15 cellular contexts compared by ENCODE assay signal in the genomic region with DNA sequence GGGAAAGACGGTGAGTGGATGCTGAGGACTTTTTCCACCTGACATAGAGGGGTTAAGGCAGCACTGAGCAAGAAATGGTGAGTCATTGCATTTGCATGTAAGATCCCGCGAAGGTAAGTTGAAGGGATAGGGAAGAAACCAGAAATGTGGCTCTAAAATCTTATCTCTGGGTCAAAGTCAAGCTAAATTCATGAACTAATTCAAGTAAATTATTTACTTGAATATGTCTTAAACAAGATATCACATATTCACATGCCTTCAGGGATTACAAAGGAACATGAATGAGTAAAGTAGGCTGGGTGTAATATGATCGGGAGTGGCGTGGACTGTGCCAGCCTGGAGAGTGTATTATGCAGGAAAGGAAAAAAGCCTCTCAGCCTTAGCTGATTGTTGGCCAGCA.
DNase-seq lines count a peak whose midpoint lies in the region; ATAC-seq and TF ChIP-seq lines count a peak whose summit lies in the region.
"Had no signal": no experiment of that assay in that cellular context is flagged by ENCODE, and none has a peak within 500 bp of the region (broad histone marks: within the 10 kb centered on the region; RNA-seq: fewer than 3 reads in every experiment).

No MANE protein-coding gene starts in this region.

- H3K9me3 ChIP-seq in right cardiac atrium (ENCODE audit: control insufficient read depth, low read length) (no peaks in the 10 kb centered on the region), left lung (no peaks in the 10 kb centered on the region), uterus (no peaks in the 10 kb centered on the region)
- H3K9me3 ChIP-seq: vagina had no signal

- H3K4me3 ChIP-seq in right cardiac atrium (ENCODE audit: low read length) (no peak overlapping the region), left lung (no peak overlapping the region), uterus (no peak overlapping the region)
- H3K4me3 ChIP-seq: vagina had no signal

- DNase-seq in right cardiac atrium (no peak), left ventricle myocardium superior (no peak), chondrocyte (ENCODE audit: low spot score) (no peak), left lung (no peak), uterus (no peak), hypothalamus (lab: John Stamatoyannopoulos, UW) (no peak), NCI-H128 (lab: John Stamatoyannopoulos, UW; ENCODE audit: unreplicated experiment) (no peak)
- no peak for DNase-seq in activated CD4-positive, CD25-positive, alpha-beta regulatory T cell treated with anti-CD3 and anti-CD28 coated beads, Interleukin-2, amount 50 U/mL, for 72 hours
- DNase-seq: activated B cell treated with CpG ODN at 0.5 μM for 24 hours; anterior cingulate cortex; DMS153; effector memory CD4-positive, alpha-beta T cell; NCI-H82 had no signal

- H3K4me1 ChIP-seq in right cardiac atrium (ENCODE audit: control insufficient read depth, insufficient read depth, low read length) (peaks cover 5% of the 10 kb centered on the region), left lung (peaks cover 9 to 19% of the 10 kb centered on the region in 2 donors), uterus (peaks cover 24 to 34% of the 10 kb centered on the region in 2 donors)
- H3K4me1 ChIP-seq: parathyroid adenoma had no signal

- H3K4me3 Mint-ChIP-seq in chondrocyte (ENCODE audit: unreplicated experiment), result peak overlapping the region; percentile 48
- H3K4me3 Mint-ChIP-seq: activated B cell treated with CpG ODN at 0.5 μM for 24 hours had no signal

- no peaks in the 10 kb centered on the region for H3K36me3 Mint-ChIP-seq in chondrocyte (ENCODE audit: low read depth)

- H3K27me3 ChIP-seq in right cardiac atrium (ENCODE audit: control insufficient read depth, insufficient read depth), result no peaks in the 10 kb centered on the region
- no peaks in the 10 kb centered on the region for H3K27me3 ChIP-seq in left lung
- no peaks in the 10 kb centered on the region for H3K27me3 ChIP-seq in uterus
- H3K27me3 ChIP-seq: vagina had no signal

- peaks cover 47% of the 10 kb centered on the region for H3K4me1 Mint-ChIP-seq in chondrocyte (ENCODE audit: low read depth)

- H3K27me3 Mint-ChIP-seq in chondrocyte (ENCODE audit: low read depth), result no peaks in the 10 kb centered on the region
- H3K27me3 Mint-ChIP-seq: activated B cell treated with CpG ODN at 0.5 μM for 24 hours had no signal

- peak; percentile 53 to 54 for ATAC-seq in right cardiac atrium
- ATAC-seq in left ventricle myocardium superior, result no peak
- peak; percentile 86 for ATAC-seq in left lung

- no peak overlapping the region for H3K27ac Mint-ChIP-seq in chondrocyte (ENCODE audit: unreplicated experiment)
- H3K27ac Mint-ChIP-seq: activated B cell treated with CpG ODN at 0.5 μM for 24 hours had no signal

- TF ChIP-seq POLR2A in uterus (IDR thresholded peaks at IDR 0.05), result no peak

- intact Hi-C loops in right cardiac atrium (cut with DNase I), result no loop called here
- intact Hi-C loops in left ventricle myocardium superior (cut with micrococcal nuclease), result no loop called here
- intact Hi-C loops in left lung (cut with DNase I), result no loop called here
- intact Hi-C loops in uterus (cut with DNase I; ENCODE audit: low total_unique reads), result no loop called here

- no peaks in the 10 kb centered on the region for H3K9me3 Mint-ChIP-seq in chondrocyte (ENCODE audit: low read depth)
- H3K9me3 Mint-ChIP-seq: activated B cell treated with CpG ODN at 0.5 μM for 24 hours had no signal

- H3K36me3 ChIP-seq in left lung, result no peaks in the 10 kb centered on the region
- H3K36me3 ChIP-seq in uterus, result no peaks in the 10 kb centered on the region
- H3K36me3 ChIP-seq: vagina had no signal

- H3K27ac ChIP-seq in right cardiac atrium (ENCODE audit: low read length) (no peak overlapping the region), left lung (no peak overlapping the region), uterus (peak overlapping the region; percentile 12 to 62)
- H3K27ac ChIP-seq: parathyroid adenoma, vagina had no signal

- WGBS in right cardiac atrium, result 66% methylated on average over 5 of the region's 5 CpGs

- TF ChIP-seq CTCF in chondrocyte (IDR thresholded peaks at IDR 0.05) (no peak), left lung (IDR thresholded peaks at IDR 0.05) (no peak), uterus (IDR thresholded peaks at IDR 0.05) (no peak)

Comparison
In these comparisons a context has a peak if more than half of its experiments do, and no peak if none do; other contexts are left out.
1. H3K27ac ChIP-seq: peak in uterus (2 of 2); none in right cardiac atrium (single experiment) and left lung (0 of 2).